Comparison of ENCODE assay signal across 1 cellular context in genomic region chrX:118345401-118346257, GRCh38.
TF ChIP-seq lines count a peak whose summit lies in the region.

WDR44 (plus strand) TSS chrX:118346106; CDS start chrX:118346504, 398 bp downstream.

TF ChIP-seq in HepG2, 621 proteins besides CTCF, POLR2A, EP300 and RAD21 (continued from another document and continues in another):
- TF ChIP-seq ZNF280D (CRISPR knock-in tag; IDR thresholded peaks at IDR 0.05) (no peak), E2F5 (CRISPR knock-in tag; conservative IDR thresholded peaks at IDR 0.05) (no peak), RNF2 (conservative IDR thresholded peaks at IDR 0.05; ENCODE audit: low read depth) (no peak), FOXJ3 (CRISPR knock-in tag; IDR thresholded peaks at IDR 0.05; ENCODE audit: borderline replicate concordance) (no peak), GATA4 (IDR thresholded peaks at IDR 0.05; ENCODE audit: borderline replicate concordance, low read depth) (peak; percentile 32; the same call in 1 of the 2 replicates), DRAP1 (CRISPR knock-in tag; IDR thresholded peaks at IDR 0.05) (peak; percentile 42; the same call in 1 of the 2 replicates), U2AF2 (IDR thresholded peaks at IDR 0.05; ENCODE audit: low read depth, low read length) (no peak), TOPORS (CRISPR knock-in tag; IDR thresholded peaks at IDR 0.05) (no peak), MXD4 (CRISPR knock-in tag; IDR thresholded peaks at IDR 0.05) (no peak), MIER3 (CRISPR knock-in tag; IDR thresholded peaks at IDR 0.05; ENCODE audit: borderline replicate concordance) (no peak), REPIN1 (CRISPR knock-in tag; IDR thresholded peaks at IDR 0.05; ENCODE audit: borderline replicate concordance, low read depth) (no peak), E2F1 (CRISPR knock-in tag; IDR thresholded peaks at IDR 0.05) (no peak; the same call in 1 of the 2 replicates), ATF4 (CRISPR knock-in tag; IDR thresholded peaks at IDR 0.05) (no peak), MYC (CRISPR knock-in tag; IDR thresholded peaks at IDR 0.05; ENCODE audit: borderline replicate concordance) (peak; percentile 44; the same call in 1 of the 2 replicates), ZNF574 (CRISPR knock-in tag; IDR thresholded peaks at IDR 0.05) (peak; percentile 43; the same call in 1 of the 2 replicates), PRPF4 (IDR thresholded peaks at IDR 0.05; ENCODE audit: low read depth, low read length, poor library complexity, severe bottlenecking) (no peak), MBD4 (IDR thresholded peaks at IDR 0.05; ENCODE audit: borderline replicate concordance, low read length) (no peak), NRL (CRISPR knock-in tag; IDR thresholded peaks at IDR 0.05; ENCODE audit: borderline replicate concordance) (no peak), TARDBP (CRISPR knock-in tag; IDR thresholded peaks at IDR 0.05) (no peak), STAG1 (CRISPR knock-in tag; IDR thresholded peaks at IDR 0.05) (no peak), SKI (IDR thresholded peaks at IDR 0.05; ENCODE audit: partially characterized antibody) (no peak), ZNF264 (CRISPR knock-in tag; IDR thresholded peaks at IDR 0.05) (no peak), POLR2G (IDR thresholded peaks at IDR 0.05; ENCODE audit: low read depth, low read length) (peak; percentile 71), ZNF207 (IDR thresholded peaks at IDR 0.05; ENCODE audit: borderline replicate concordance) (no peak), SOX13 (IDR thresholded peaks at IDR 0.05) (no peak), SOX13 (CRISPR knock-in tag; conservative IDR thresholded peaks at IDR 0.05 in 1 of 2, IDR thresholded peaks at IDR 0.05 in 1 of 2) (no peak), NONO (IDR thresholded peaks at IDR 0.05) (no peak), NONO (CRISPR knock-in tag; conservative IDR thresholded peaks at IDR 0.05) (no peak), CBX1 (IDR thresholded peaks at IDR 0.05; ENCODE audit: low read depth) (no peak), PHF5A (CRISPR knock-in tag; IDR thresholded peaks at IDR 0.05; ENCODE audit: low read depth, unreplicated experiment) (no peak), ZBTB46 (CRISPR knock-in tag; IDR thresholded peaks at IDR 0.05; ENCODE audit: borderline replicate concordance) (no peak), CREBL2 (CRISPR knock-in tag; IDR thresholded peaks at IDR 0.05; ENCODE audit: borderline replicate concordance) (no peak), TFDP2 (CRISPR knock-in tag; IDR thresholded peaks at IDR 0.05) (0 out of 2 replicates have a peak, but pooled peaks have one; percentile 7), ZNF296 (CRISPR knock-in tag; conservative IDR thresholded peaks at IDR 0.05) (no peak), ZNF451 (CRISPR knock-in tag; IDR thresholded peaks at IDR 0.05) (no peak), FOXK2 (IDR thresholded peaks at IDR 0.05) (no peak), XBP1 (CRISPR knock-in tag; IDR thresholded peaks at IDR 0.05) (no peak), NR2F1 (CRISPR knock-in tag; IDR thresholded peaks at IDR 0.05) (no peak), RFX1 (IDR thresholded peaks at IDR 0.05) (no peak), MXD1 (CRISPR knock-in tag; IDR thresholded peaks at IDR 0.05) (no peak), ZNF580 (CRISPR knock-in tag; IDR thresholded peaks at IDR 0.05; ENCODE audit: borderline replicate concordance, low read depth) (no peak), NFKB2 (CRISPR knock-in tag; IDR thresholded peaks at IDR 0.05; ENCODE audit: borderline replicate concordance) (no peak), AGO2 (optimal IDR thresholded peaks at IDR 0.05; ENCODE audit: low read depth, low read length) (no peak), LRRFIP1 (CRISPR knock-in tag; conservative IDR thresholded peaks at IDR 0.05) (no peak), ARID3A (IDR thresholded peaks at IDR 0.05; ENCODE audit: low read depth, low read length) (no peak), CCAR2 (optimal IDR thresholded peaks at IDR 0.05; ENCODE audit: low read depth, low read length) (no peak), MIER2 (CRISPR knock-in tag; IDR thresholded peaks at IDR 0.05) (no peak), HNRNPLL (IDR thresholded peaks at IDR 0.05; ENCODE audit: low read depth, low read length, poor library complexity, severe bottlenecking) (peak; percentile 87), MAX (IDR thresholded peaks at IDR 0.05) (peak; percentile 27; the same call in 1 of the 2 replicates)
